In genomic region chr9:4366649-4367330, GRCh38 we compare ENCODE assay signal across 8 cellular contexts.
DNase-seq lines count a peak whose midpoint lies in the region; ATAC-seq and TF ChIP-seq lines count a peak whose summit lies in the region.

No MANE protein-coding gene starts in this region.

- no peaks in the 10 kb centered on the region for H3K9me3 ChIP-seq in CD4-positive, alpha-beta memory T cell (ENCODE audit: control insufficient read depth in 1 of 2, low read length in 2 of 2)
- H3K9me3 ChIP-seq in OCI-LY1 (ENCODE audit: low read length) = no peaks in the 10 kb centered on the region
- H3K9me3 ChIP-seq in smooth muscle cell (replicated peaks; ENCODE audit: low read depth) = no peaks in the 10 kb centered on the region

- no peaks in the 10 kb centered on the region for H4K20me1 ChIP-seq in OCI-LY1 (ENCODE audit: insufficient read depth, low read length)
- no peaks in the 10 kb centered on the region for H4K20me1 ChIP-seq in smooth muscle cell (ENCODE audit: low read depth)

- intact Hi-C loops in CD4-positive, alpha-beta memory T cell (cut with micrococcal nuclease) = loop anchor here (1.0 to 2.0 kb wide), 3 partner anchors 51 to 1509 kb away; no protein-coding TSS in a partner anchor

- H3K4me2 ChIP-seq in OCI-LY1 (ENCODE audit: low read length) = no peak overlapping the region
- H3K4me2 ChIP-seq in smooth muscle cell = no peak overlapping the region

- H3K36me3 Mint-ChIP-seq in CD4-positive, alpha-beta memory T cell = no peaks in the 10 kb centered on the region

- H3K9ac ChIP-seq in OCI-LY1 (ENCODE audit: low read length) = no peak overlapping the region
- H3K9ac ChIP-seq in smooth muscle cell (ENCODE audit: low read depth) = no peak overlapping the region

- H3K4me1 Mint-ChIP-seq in CD4-positive, alpha-beta memory T cell = no peaks in the 10 kb centered on the region

- ATAC-seq in HG02759 (IDR thresholded peaks at IDR 0.05; ENCODE audit: unreplicated experiment) = no peak

- TF ChIP-seq CTCF in OCI-LY1 (IDR thresholded peaks at IDR 0.05; ENCODE audit: low read length) (peak; percentile 90), smooth muscle cell (IDR thresholded peaks at IDR 0.05; ENCODE audit: borderline replicate concordance, insufficient read depth, poor library complexity, severe bottlenecking) (peak; percentile 73)

- no peaks in the 10 kb centered on the region for H3K4me1 ChIP-seq in CD4-positive, alpha-beta memory T cell (ENCODE audit: insufficient read depth, low read length)
- H3K4me1 ChIP-seq in OCI-LY1 (ENCODE audit: insufficient read depth, low read length, severe bottlenecking) (no peaks in the 10 kb centered on the region), smooth muscle cell (ENCODE audit: low read depth) (no peaks in the 10 kb centered on the region)

- no peak overlapping the region for H2AFZ ChIP-seq in OCI-LY1 (ENCODE audit: low read length)
- no peak overlapping the region for H2AFZ ChIP-seq in smooth muscle cell (ENCODE audit: low read depth)

- peaks cover 0 to 2% (median 0%) of the 10 kb centered on the region in 8 donors for H3K9me3 Mint-ChIP-seq in CD4-positive, alpha-beta memory T cell

- DNase-seq in CD4-positive, alpha-beta memory T cell = peak in 3 of 5 donors; percentile 13 to 27 (median 21)
- DNase-seq in HCEC 1CT (peak; percentile 56), anterior cingulate cortex (lab: John Stamatoyannopoulos, UW) (peak in 55 of 58 donors; percentile 3 to 89 (median 60)), hippocampal formation (lab: John Stamatoyannopoulos, UW) (peak; percentile 62 to 66), smooth muscle cell (lab: John Stamatoyannopoulos, UW; ENCODE audit: unreplicated experiment) (no peak), 8988T (no peak)

- no peaks in the 10 kb centered on the region for H3F3A ChIP-seq in OCI-LY1 (ENCODE audit: insufficient read depth, low read length)
- H3F3A ChIP-seq in smooth muscle cell (ENCODE audit: low read depth) = no peaks in the 10 kb centered on the region

- POLR2A ChIA-PET in CD4-positive, alpha-beta memory T cell (lab: Charles Lee; ENCODE audit: partially characterized antibody) = no interaction called here

- no peak overlapping the region for H3K4me3 ChIP-seq in CD4-positive, alpha-beta memory T cell (ENCODE audit: low read length in 2 of 2)
- no peak overlapping the region for H3K4me3 ChIP-seq in OCI-LY1 (ENCODE audit: low read depth, low read length, poor library complexity, severe bottlenecking)
- H3K4me3 ChIP-seq in smooth muscle cell = no peak overlapping the region

- no peak overlapping the region for H3K27ac ChIP-seq in CD4-positive, alpha-beta memory T cell (ENCODE audit: low read depth, low read length)
- H3K27ac ChIP-seq in OCI-LY1 (ENCODE audit: low read depth, low read length, poor library complexity, severe bottlenecking) = no peak overlapping the region
- no peak overlapping the region for H3K27ac ChIP-seq in smooth muscle cell (ENCODE audit: low read depth)

- peaks cover 1 to 4% of the 10 kb centered on the region in 2 donors for H3K27me3 Mint-ChIP-seq in CD4-positive, alpha-beta memory T cell

- H3K9me2 ChIP-seq in OCI-LY1 (ENCODE audit: low read depth, low read length) = no peaks in the 10 kb centered on the region

- H3K27ac Mint-ChIP-seq in CD4-positive, alpha-beta memory T cell = no peak overlapping the region

- H3K4me3 Mint-ChIP-seq in CD4-positive, alpha-beta memory T cell = no peak overlapping the region

- H3K79me2 ChIP-seq in OCI-LY1 (ENCODE audit: insufficient read depth, low read length) (no peaks in the 10 kb centered on the region), smooth muscle cell (ENCODE audit: low read depth) (no peaks in the 10 kb centered on the region)

- no peaks in the 10 kb centered on the region for H3K27me3 ChIP-seq in CD4-positive, alpha-beta memory T cell (ENCODE audit: insufficient read depth, low read length)
- H3K27me3 ChIP-seq in OCI-LY1 (ENCODE audit: insufficient read depth, low read length) (no peaks in the 10 kb centered on the region; the same call in 1 of the 2 replicates), smooth muscle cell (ENCODE audit: low read depth) (no peaks in the 10 kb centered on the region)

- CTCF ChIA-PET in CD4-positive, alpha-beta memory T cell (lab: Charles Lee; ENCODE audit: partially characterized antibody) = interaction anchor here (1.0 to 3.8 kb wide), 16 partner anchors 9 to 1509 kb away, joined by 3 to 30 read pairs (median 5); no protein-coding TSS in a partner anchor

- no peaks in the 10 kb centered on the region for H3K36me3 ChIP-seq in CD4-positive, alpha-beta memory T cell (ENCODE audit: insufficient read depth, low read length)
- H3K36me3 ChIP-seq in OCI-LY1 (ENCODE audit: insufficient read depth, low read length) (no peaks in the 10 kb centered on the region), smooth muscle cell (ENCODE audit: low read depth) (no peaks in the 10 kb centered on the region)

- WGBS in smooth muscle cell (ENCODE audit: low lambda C conversion rate) = 73% methylated on average over 11 of the region's 11 CpGs

Comparison
In these comparisons a context has a peak if more than half of its experiments do, and no peak if none do; other contexts are left out.
1. DNase-seq: peak in CD4-positive, alpha-beta memory T cell (3 of 5), HCEC 1CT (single experiment), anterior cingulate cortex (55 of 58) and hippocampal formation (2 of 2); none in smooth muscle cell (single experiment) and 8988T (single experiment).